In genomic region chrX:102712967-102713677, GRCh38 we compare ENCODE assay signal across 8 cellular contexts. TPM values are rescaled to one million over a fixed set of nuclear protein-coding genes. Genes with fewer than 3 reads are reported as not detected.
DNase-seq lines count a peak whose midpoint lies in the region; ATAC-seq and TF ChIP-seq lines count a peak whose summit lies in the region.

No MANE protein-coding gene starts in this region.

- no peak for DNase-seq in AG09309 (ENCODE audit: low read depth)
- peak; percentile 63 for DNase-seq in NCI-H69 (lab: John Stamatoyannopoulos, UW)
- peak; percentile 53 to 59 for DNase-seq in breast epithelium (ENCODE audit: low spot score in 2 of 2)
- DNase-seq in iPS DF 6.9 (ENCODE audit: low read depth, low spot score): no peak
- DNase-seq in prostate gland (ENCODE audit: low spot score): peak; percentile 60
- no peak for DNase-seq in T-helper 9 cell

- H3K27ac ChIP-seq in breast epithelium (peak overlapping the region; percentile 88 to 92), iPS DF 6.9 (ENCODE audit: low read length) (no peak overlapping the region), prostate gland (peak overlapping the region; percentile 88 to 90)

- TF ChIP-seq POLR2A in breast epithelium (IDR thresholded peaks at IDR 0.05) (no peak), prostate gland (IDR thresholded peaks at IDR 0.05) (no peak)

- WGBS in iPS DF 6.9 (ENCODE audit: insufficient coverage, insufficient read length): no CpG with 5 or more reads among the region's 28 CpGs
- WGBS in prostate gland: 1% methylated on average over 9 of the region's 28 CpGs

- intact Hi-C loops in breast epithelium (cut with DNase I; ENCODE audit: low total_unique reads): no loop called here
- intact Hi-C loops in prostate gland (cut with DNase I): loop anchor here (2.0 kb wide), 1 partner anchor 62 kb away; the partner anchor contains the start of gene GPRASP1

- H3K4me1 ChIP-seq in breast epithelium (no peaks in the 10 kb centered on the region), iPS DF 6.9 (ENCODE audit: control insufficient read depth, insufficient read depth, low read length) (no peaks in the 10 kb centered on the region), prostate gland (replicated peaks) (no peaks in the 10 kb centered on the region)

- TF ChIP-seq CTCF in AG09309 (IDR thresholded peaks at IDR 0.05; ENCODE audit: control insufficient read depth, insufficient read depth, low read depth, low read length, missing control alignments): peak; percentile 58
- peak; percentile 60 to 67 (median 65) for TF ChIP-seq CTCF in breast epithelium (IDR thresholded peaks at IDR 0.05)
- TF ChIP-seq CTCF in prostate gland (IDR thresholded peaks at IDR 0.05): peak; percentile 42 to 76 (median 57)

- peak overlapping the region; percentile 71 for H3K4me3 ChIP-seq in AG09309 (ENCODE audit: control insufficient read depth, low read depth, low read length)
- peak overlapping the region; percentile 61 to 82 (median 66) for H3K4me3 ChIP-seq in breast epithelium
- H3K4me3 ChIP-seq in iPS DF 6.9 (ENCODE audit: low read length): peak overlapping the region; percentile 69; the same call in 1 of the 2 replicates
- peak overlapping the region; percentile 49 to 55 for H3K4me3 ChIP-seq in prostate gland

- H3K27me3 ChIP-seq in breast epithelium (peaks cover 0 to 14% of the 10 kb centered on the region in 2 donors), iPS DF 6.9 (ENCODE audit: control insufficient read depth, insufficient read depth, low read length) (no peaks in the 10 kb centered on the region), prostate gland (replicated peaks; ENCODE audit: insufficient read depth) (no peaks in the 10 kb centered on the region)

- H3K9me3 ChIP-seq in breast epithelium (no peaks in the 10 kb centered on the region), iPS DF 6.9 (ENCODE audit: control insufficient read depth, insufficient read depth, low read length) (no peaks in the 10 kb centered on the region), prostate gland (no peaks in the 10 kb centered on the region)

- ATAC-seq in GM21423 (IDR thresholded peaks at IDR 0.05; ENCODE audit: unreplicated experiment): peak; percentile 46
- ATAC-seq in GM21526 (IDR thresholded peaks at IDR 0.05; ENCODE audit: low FRiP score, unreplicated experiment): no peak

- H3K36me3 ChIP-seq in breast epithelium (no peaks in the 10 kb centered on the region), iPS DF 6.9 (ENCODE audit: control insufficient read depth, insufficient read depth, low read length) (no peaks in the 10 kb centered on the region), prostate gland (no peaks in the 10 kb centered on the region)

RNA-seq across cellular contexts. Expression of gene GPRASP2, which starts 0.9 kb away (rescaled TPM):
- total RNA-seq in breast epithelium: 10 to 100 TPM in 2 of 3 donors, 1 to 10 TPM in 1; 8.0 to 16.2 (median 13.1) TPM
- 10 to 100 TPM; 14.1 to 15.8 TPM for total RNA-seq in prostate gland

RNA-seq across cellular contexts. Expression of gene GPRASP3, which starts 7.4 kb away (rescaled TPM):
- total RNA-seq in breast epithelium (1 to 10 TPM; 1.8 to 4.3 (median 4.2) TPM), prostate gland (1 to 10 TPM; 4.4 to 5.9 TPM)

Comparison
In these comparisons a context has a peak if more than half of its experiments do, and no peak if none do; other contexts are left out.
1. DNase-seq: peak in NCI-H69 (single experiment), breast epithelium (2 of 2) and prostate gland (single experiment); none in AG09309 (single experiment), iPS DF 6.9 (single experiment) and T-helper 9 cell (single experiment).
2. Peak in every context shown above with its lines, with median percentiles within 50 percentile points of each other: H3K4me3 ChIP-seq and CTCF ChIP-seq.